In genomic region chr12:59131462-59131861, GRCh38 we compare ENCODE assay signal across 24 cellular contexts.
"Had no signal": no experiment of that assay in that cellular context is flagged by ENCODE, and none has a peak within 500 bp of the region (broad histone marks: within the 10 kb centered on the region; RNA-seq: fewer than 3 reads in every experiment).

No MANE protein-coding gene starts in this region.

- H3K36me3 ChIP-seq: upper lobe of left lung had no signal

- DNase-seq: activated CD4-positive, alpha-beta T cell treated with anti-CD3 and anti-CD28 coated beads, Interleukin-2, amount 10 ng/mL, durations not matched to agents 7 days and 5 days; activated CD4-positive, CD25-positive, alpha-beta regulatory T cell treated with anti-CD3 and anti-CD28 coated beads, Interleukin-2, amount 50 U/mL, for 72 hours; activated CD8-positive, alpha-beta memory T cell treated with anti-CD3 and anti-CD28 coated beads, Interleukin-2, amount 10 ng/mL, durations not matched to agents 7 days and 5 days; activated CD8-positive, alpha-beta T cell treated with anti-CD3 and anti-CD28 coated beads for 36 hours; activated effector memory CD4-positive, alpha-beta T cell treated with anti-CD3 and anti-CD28 coated beads, Interleukin-2, amount 50 U/mL, for 16 hours; activated naive CD4-positive, alpha-beta T cell treated with anti-CD3 and anti-CD28 coated beads, Interleukin-2, amount 50 U/mL, for 16 hours; activated naive CD8-positive, alpha-beta T cell treated with anti-CD3 and anti-CD28 coated beads, Interleukin-2, amount 50 U/mL, for 24 hours; activated T-cell treated with anti-CD3 and anti-CD28 coated beads for 4 hours; cerebellar nuclear complex; effector CD8-positive, alpha-beta T cell; head of caudate nucleus; kidney glomerular epithelial cell; left ventricle myocardium superior; mammary epithelial cell; naive B cell; right cardiac atrium; stimulated activated CD4-positive, alpha-beta T cell treated with anti-CD3 and anti-CD28 coated beads, Interleukin-4, amount 100 ng/mL, for 24 hours; stimulated activated naive CD4-positive, alpha-beta T cell treated with Interleukin-2 at 50 U/mL for 16 hours; upper lobe of left lung had no signal

- H3K9me3 ChIP-seq: upper lobe of left lung had no signal

- H3K4me1 Mint-ChIP-seq: activated CD4-positive, alpha-beta T cell treated with anti-CD3 and anti-CD28 coated beads, Interleukin-2, amount 10 ng/mL, durations not matched to agents 7 days and 5 days; activated CD8-positive, alpha-beta memory T cell treated with anti-CD3 and anti-CD28 coated beads, Interleukin-2, amount 10 ng/mL, durations not matched to agents 7 days and 5 days; activated naive CD8-positive, alpha-beta T cell treated with anti-CD3 and anti-CD28 coated beads, Interleukin-2, amount 50 U/mL, for 24 hours had no signal

- H3K27ac Mint-ChIP-seq: activated CD4-positive, alpha-beta T cell treated with anti-CD3 and anti-CD28 coated beads, Interleukin-2, amount 10 ng/mL, durations not matched to agents 7 days and 5 days; activated CD8-positive, alpha-beta memory T cell treated with anti-CD3 and anti-CD28 coated beads, Interleukin-2, amount 10 ng/mL, durations not matched to agents 7 days and 5 days; activated CD8-positive, alpha-beta T cell treated with anti-CD3 and anti-CD28 coated beads for 36 hours; activated naive CD8-positive, alpha-beta T cell treated with anti-CD3 and anti-CD28 coated beads, Interleukin-2, amount 50 U/mL, for 24 hours; dendritic cell treated with granulocyte-macrophage colony-stimulating factor and Interleukin-4, amounts not matched to agents 40 ng/mL and 50 ng/mL, for 4 days; naive B cell had no signal

- H3K4me1 ChIP-seq: upper lobe of left lung had no signal

- H3K27me3 ChIP-seq: upper lobe of left lung had no signal

- H3K27me3 Mint-ChIP-seq: activated CD4-positive, alpha-beta T cell treated with anti-CD3 and anti-CD28 coated beads, Interleukin-2, amount 10 ng/mL, durations not matched to agents 7 days and 5 days; activated CD8-positive, alpha-beta memory T cell treated with anti-CD3 and anti-CD28 coated beads, Interleukin-2, amount 10 ng/mL, durations not matched to agents 7 days and 5 days; activated CD8-positive, alpha-beta T cell treated with anti-CD3 and anti-CD28 coated beads for 36 hours; activated naive CD8-positive, alpha-beta T cell treated with anti-CD3 and anti-CD28 coated beads, Interleukin-2, amount 50 U/mL, for 24 hours; dendritic cell treated with granulocyte-macrophage colony-stimulating factor and Interleukin-4, amounts not matched to agents 40 ng/mL and 50 ng/mL, for 4 days; naive B cell had no signal

- FAIRE-seq: frontal cortex had no signal

- H3K27ac ChIP-seq: upper lobe of left lung, VCaP had no signal

- H3K4me3 Mint-ChIP-seq: activated CD4-positive, alpha-beta T cell treated with anti-CD3 and anti-CD28 coated beads, Interleukin-2, amount 10 ng/mL, durations not matched to agents 7 days and 5 days; activated CD8-positive, alpha-beta memory T cell treated with anti-CD3 and anti-CD28 coated beads, Interleukin-2, amount 10 ng/mL, durations not matched to agents 7 days and 5 days; activated CD8-positive, alpha-beta T cell treated with anti-CD3 and anti-CD28 coated beads for 36 hours; activated naive CD8-positive, alpha-beta T cell treated with anti-CD3 and anti-CD28 coated beads, Interleukin-2, amount 50 U/mL, for 24 hours; dendritic cell treated with granulocyte-macrophage colony-stimulating factor and Interleukin-4, amounts not matched to agents 40 ng/mL and 50 ng/mL, for 4 days; naive B cell had no signal

- H3K4me3 ChIP-seq: upper lobe of left lung had no signal

- H3K36me3 Mint-ChIP-seq: activated CD8-positive, alpha-beta memory T cell treated with anti-CD3 and anti-CD28 coated beads, Interleukin-2, amount 10 ng/mL, durations not matched to agents 7 days and 5 days; naive B cell had no signal

- ATAC-seq: activated CD8-positive, alpha-beta memory T cell treated with anti-CD3 and anti-CD28 coated beads, Interleukin-2, amount 10 ng/mL, durations not matched to agents 7 days and 5 days; activated CD8-positive, alpha-beta T cell treated with anti-CD3 and anti-CD28 coated beads for 36 hours; activated naive CD8-positive, alpha-beta T cell treated with anti-CD3 and anti-CD28 coated beads, Interleukin-2, amount 50 U/mL, for 24 hours; esophagus mucosa; left ventricle myocardium superior; right cardiac atrium; SK-N-SH treated with all-trans-retinoic acid at 6 μM for 48 hours had no signal

- H3K9me3 Mint-ChIP-seq: activated CD4-positive, alpha-beta T cell treated with anti-CD3 and anti-CD28 coated beads, Interleukin-2, amount 10 ng/mL, durations not matched to agents 7 days and 5 days; activated CD8-positive, alpha-beta T cell treated with anti-CD3 and anti-CD28 coated beads for 36 hours; dendritic cell treated with granulocyte-macrophage colony-stimulating factor and Interleukin-4, amounts not matched to agents 40 ng/mL and 50 ng/mL, for 4 days had no signal
